In genomic region chr13:59422646-59423045, GRCh38 we compare ENCODE assay signal across 16 cellular contexts.
DNase-seq lines count a peak whose midpoint lies in the region; FAIRE-seq and TF ChIP-seq lines count a peak whose summit lies in the region.
"Had no signal": no experiment of that assay in that cellular context is flagged by ENCODE, and none has a peak within 500 bp of the region (broad histone marks: within the 10 kb centered on the region; RNA-seq: fewer than 3 reads in every experiment).

No MANE protein-coding gene starts in this region.

- H3K27ac Mint-ChIP-seq in neural progenitor cell, result no peak overlapping the region

- 72% methylated on average over 4 of the region's 4 CpGs; no CpG with 5 or more reads in 1 of the 2 experiments for whole genome bisulfite sequencing in H1 (ENCODE audit: extremely low coverage in 1 of 2, insufficient coverage in 1 of 2, insufficient read length in 1 of 2, insufficient replicate concordance in 2 of 2, low coverage in 1 of 2, low lambda C conversion rate in 2 of 2, missing lambda C conversion rate in 1 of 2), 2 experiments

- peaks cover 8% of the 10 kb centered on the region for H3K9me3 Mint-ChIP-seq in neural progenitor cell

- H2BK120ac ChIP-seq in H1 (replicated peaks; ENCODE audit: low read depth, low read length), result no peak overlapping the region

- CTCF ChIA-PET in H1 (lab: Charles Lee; ENCODE audit: partially characterized antibody), result no interaction called here

- H3K4me2 ChIP-seq in H1 (ENCODE audit: insufficient read depth in 1 of 2, low read depth in 2 of 2, low read length in 2 of 2) (no peak overlapping the region), neural progenitor cell (no peak overlapping the region)
- H3K4me2 ChIP-seq: A549 had no signal

- DNase-seq in EL (peak; percentile 38), NB4 (ENCODE audit: low read depth) (peak; percentile 4), H1 (ENCODE audit: low read depth in 1 of 2, low spot score in 2 of 2) (no peak), neural progenitor cell (ENCODE audit: low spot score) (peak; percentile 41), mesenteric fat pad (ENCODE audit: low spot score) (no peak), GF-D8 (lab: John Stamatoyannopoulos, UW) (no peak), superior temporal gyrus (ENCODE audit: extremely low spot score) (no peak)
- DNase-seq: NCI-H1048, NCI-H1436 treated with DMSO at 0.1 percent for 48 hours, NCI-H2029 treated with DMSO at 0.1 percent for 48 hours, NCI-H510A treated with DMSO at 0.1 percent for 48 hours, NCI-H82 had no signal

- no peak for TF ChIP-seq EP300 in H1 (IDR thresholded peaks at IDR 0.05; ENCODE audit: borderline replicate concordance in 1 of 2, low read depth in 2 of 2, low read length in 2 of 2)

- no peak overlapping the region for H4K91ac ChIP-seq in H1 (replicated peaks; ENCODE audit: insufficient read length, low read length)

- H3K4ac ChIP-seq in H1 (replicated peaks; ENCODE audit: insufficient read length, low read depth, low read length), result no peak overlapping the region

- TF ChIP-seq RAD21 in H1 (IDR thresholded peaks at IDR 0.05 in 1 of 2, conservative IDR thresholded peaks at IDR 0.05 in 1 of 2; ENCODE audit: low read depth in 2 of 2, low read length in 2 of 2), result no peak; a peak in 1 of 4 replicates

- no peaks in the 10 kb centered on the region for H3K27me3 Mint-ChIP-seq in neural progenitor cell (ENCODE audit: insufficient read depth, low read depth)

- H3K27me3 ChIP-seq in H1 (replicated peaks in 1 of 4; ENCODE audit: control insufficient read depth in 3 of 4, extremely low read depth in 1 of 4, insufficient read depth in 3 of 4, low read length in 3 of 4), result no peaks in the 10 kb centered on the region
- no peaks in the 10 kb centered on the region for H3K27me3 ChIP-seq in neural progenitor cell

- H3K4me3 Mint-ChIP-seq in neural progenitor cell, result no peak overlapping the region

- POLR2A ChIA-PET in H1 (lab: Charles Lee; ENCODE audit: partially characterized antibody), result no interaction called here

- H3K27ac ChIP-seq in H1 (ENCODE audit: low read depth, low read length), result no peak overlapping the region
- H3K27ac ChIP-seq in neural progenitor cell, result no peak overlapping the region
- H3K27ac ChIP-seq: A549, C4-2B had no signal

- no peak overlapping the region for H3K18ac ChIP-seq in H1 (ENCODE audit: extremely low read depth, low read length)

- H3K36me3 ChIP-seq in H1 (ENCODE audit: control insufficient read depth in 2 of 4, insufficient read depth in 4 of 4, low read length in 3 of 4) (no peaks in the 10 kb centered on the region), neural progenitor cell (no peaks in the 10 kb centered on the region)

- no peak overlapping the region for H3K56ac ChIP-seq in H1 (replicated peaks; ENCODE audit: insufficient read length, low read depth, low read length)

- no peak overlapping the region for H2BK15ac ChIP-seq in H1 (ENCODE audit: low read length)

- no peak overlapping the region for H2BK12ac ChIP-seq in H1 (ENCODE audit: low read depth, low read length)

- no peaks in the 10 kb centered on the region for H3K23me2 ChIP-seq in H1 (ENCODE audit: low read depth, low read length)

- H4K8ac ChIP-seq in H1 (ENCODE audit: extremely low read depth, insufficient read depth, low read length), result no peak overlapping the region

- peak; percentile 63 for FAIRE-seq in H1 (lab: Jason Lieb, UNC)
- FAIRE-seq: A549, GM19239, K562 had no signal

- no peak overlapping the region for H2AK5ac ChIP-seq in H1 (ENCODE audit: low read depth, low read length)

- H2BK5ac ChIP-seq in H1 (ENCODE audit: low read depth, low read length), result no peak overlapping the region

- H4K5ac ChIP-seq in H1 (ENCODE audit: insufficient read length, low read depth, low read length), result no peak overlapping the region

- H3K4me1 ChIP-seq in H1 (replicated peaks in 1 of 4; ENCODE audit: control insufficient read depth in 3 of 4, insufficient read depth in 4 of 4, low read length in 3 of 4), result peaks cover 0 to 5% (median under 1%) of the 10 kb centered on the region in 4 experiments; a peak in 2 of 7 replicates
- H3K4me1 ChIP-seq in neural progenitor cell, result peaks cover 9% of the 10 kb centered on the region
- H3K4me1 ChIP-seq: A549 had no signal

- no peaks in the 10 kb centered on the region for H4K20me1 ChIP-seq in H1 (replicated peaks in 1 of 2; ENCODE audit: control insufficient read depth in 1 of 2, insufficient read depth in 2 of 2, low read length in 2 of 2)
- no peaks in the 10 kb centered on the region for H4K20me1 ChIP-seq in neural progenitor cell (ENCODE audit: low read depth)

- peaks cover 2% of the 10 kb centered on the region in 2 experiments; a peak in 1 of 4 replicates for H3K9me3 ChIP-seq in H1 (ENCODE audit: insufficient read depth in 2 of 2, low read depth in 1 of 2, low read length in 1 of 2)
- H3K9me3 ChIP-seq in neural progenitor cell (ENCODE audit: low read depth), result no peaks in the 10 kb centered on the region
- H3K9me3 ChIP-seq: A549 had no signal

- H3K36me3 Mint-ChIP-seq in neural progenitor cell, result no peaks in the 10 kb centered on the region

- no peaks in the 10 kb centered on the region for H3F3A ChIP-seq in neural progenitor cell (ENCODE audit: low read depth)

- TF ChIP-seq POLR2A in NB4 (IDR thresholded peaks at IDR 0.05; ENCODE audit: extremely low read depth, insufficient read length), result no peak
- no peak for TF ChIP-seq POLR2A in H1 (IDR thresholded peaks at IDR 0.05; ENCODE audit: control extremely low read depth in 1 of 2, low read depth in 2 of 2, low read length in 2 of 2)

- no peak overlapping the region for H3K14ac ChIP-seq in H1 (ENCODE audit: insufficient read length)

- no peak overlapping the region for H3K9ac ChIP-seq in H1 (replicated peaks in 1 of 4; ENCODE audit: extremely low read depth in 1 of 4, low read depth in 3 of 4, low read length in 3 of 4)
- no peak overlapping the region for H3K9ac ChIP-seq in neural progenitor cell

- no peak for TF ChIP-seq CTCF in NB4 (IDR thresholded peaks at IDR 0.05; ENCODE audit: low read depth, low read length)
- TF ChIP-seq CTCF in H1 (IDR thresholded peaks at IDR 0.05; ENCODE audit: control extremely low read depth in 1 of 3, insufficient read depth in 1 of 3, low read depth in 1 of 3, low read length in 3 of 3), result no peak
- no peak for TF ChIP-seq CTCF in neural progenitor cell (IDR thresholded peaks at IDR 0.05)

- H2BK20ac ChIP-seq in H1 (ENCODE audit: low read length), result no peak overlapping the region

- H2AFZ ChIP-seq in H1 (ENCODE audit: low read length) (peak overlapping the region; percentile 42; the same call in 1 of the 2 replicates), neural progenitor cell (replicated peaks) (peak overlapping the region; percentile 9)

- peaks cover under 1% of the 10 kb centered on the region for H3K4me1 Mint-ChIP-seq in neural progenitor cell

- H3K79me2 ChIP-seq in H1 (ENCODE audit: control insufficient read depth in 1 of 2, insufficient read depth in 2 of 2, low read length in 2 of 2) (no peaks in the 10 kb centered on the region), neural progenitor cell (ENCODE audit: low read depth) (no peaks in the 10 kb centered on the region)

- H3K4me3 ChIP-seq in NB4 (ENCODE audit: low read depth, low read length), result no peak overlapping the region
- no peak overlapping the region for H3K4me3 ChIP-seq in H1 (ENCODE audit: extremely low read depth in 1 of 4, insufficient read depth in 2 of 4, low read depth in 3 of 4, low read length in 4 of 4)
- no peak overlapping the region for H3K4me3 ChIP-seq in neural progenitor cell
- H3K4me3 ChIP-seq: A549, K562 had no signal

- H3K79me1 ChIP-seq in H1 (ENCODE audit: low read depth, low read length), result no peaks in the 10 kb centered on the region

- no peak overlapping the region for H3K23ac ChIP-seq in H1 (ENCODE audit: insufficient read length)

TF ChIP-seq in H1, 55 proteins besides CTCF, POLR2A, EP300 and RAD21:
- no peak for TF ChIP-seq RFX5 (IDR thresholded peaks at IDR 0.05; ENCODE audit: borderline replicate concordance, low read depth, low read length)
- TF ChIP-seq JUN (IDR thresholded peaks at IDR 0.05; ENCODE audit: low read depth, low read length), result no peak
- TF ChIP-seq JUND (IDR thresholded peaks at IDR 0.05; ENCODE audit: low read length), result no peak
- TF ChIP-seq, protein P1, sequence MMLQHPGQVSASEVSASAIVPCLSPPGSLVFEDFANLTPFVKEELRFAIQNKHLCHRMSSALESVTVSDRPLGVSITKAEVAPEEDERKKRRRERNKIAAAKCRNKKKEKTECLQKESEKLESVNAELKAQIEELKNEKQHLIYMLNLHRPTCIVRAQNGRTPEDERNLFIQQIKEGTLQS (IDR thresholded peaks at IDR 0.05; ENCODE audit: insufficient read depth, low read depth, low read length), result no peak
- TF ChIP-seq TEAD4 (IDR thresholded peaks at IDR 0.05; ENCODE audit: low read depth, low read length), result peak; percentile 29; the same call in 1 of the 2 replicates

Comparison
In these comparisons a context has a peak if more than half of its experiments do, and no peak if none do; other contexts are left out.
1. DNase-seq: peak in EL (single experiment), NB4 (single experiment) and neural progenitor cell (single experiment); none in H1 (0 of 2), mesenteric fat pad (single experiment), GF-D8 (single experiment) and superior temporal gyrus (single experiment).